In the genomic region with DNA sequence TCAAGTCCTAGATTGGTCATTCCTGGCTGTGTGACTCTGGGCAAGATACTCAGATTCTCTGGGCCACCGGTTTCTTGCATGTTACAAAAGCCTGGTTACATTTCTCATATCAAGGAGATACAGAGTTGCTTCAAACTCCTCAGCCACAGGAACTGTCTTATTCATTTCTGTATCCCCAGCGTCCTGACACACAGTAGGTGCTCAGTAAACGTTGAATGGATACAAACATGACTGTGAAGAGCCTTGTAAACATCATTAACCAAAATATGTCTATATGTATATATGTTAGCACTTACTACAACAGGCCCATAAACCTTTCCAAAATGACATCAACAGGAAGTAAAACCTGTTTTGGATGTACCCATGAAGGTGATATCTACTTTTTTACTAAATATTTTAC, we compare ENCODE assay signal across 1 cellular context.
TF ChIP-seq lines count a peak whose summit lies in the region.

No MANE protein-coding gene starts in this region.

TF ChIP-seq in endothelial cell of umbilical vein, 7 proteins besides CTCF, POLR2A, EP300 and RAD21:
- TF ChIP-seq MYC (IDR thresholded peaks at IDR 0.05; ENCODE audit: low read depth, low read length): no peak
- TF ChIP-seq EZH2 (IDR thresholded peaks at IDR 0.05; ENCODE audit: borderline replicate concordance, low read depth, low read length, severe bottlenecking): no peak
- TF ChIP-seq, protein P1, sequence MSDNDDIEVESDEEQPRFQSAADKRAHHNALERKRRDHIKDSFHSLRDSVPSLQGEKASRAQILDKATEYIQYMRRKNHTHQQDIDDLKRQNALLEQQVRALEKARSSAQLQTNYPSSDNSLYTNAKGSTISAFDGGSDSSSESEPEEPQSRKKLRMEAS (IDR thresholded peaks at IDR 0.05; ENCODE audit: insufficient read depth, insufficient read length): no peak
- no peak for TF ChIP-seq JUN (IDR thresholded peaks at IDR 0.05; ENCODE audit: borderline replicate concordance, insufficient read depth, insufficient read length, low read depth)
- no peak for TF ChIP-seq GATA2 (IDR thresholded peaks at IDR 0.05; ENCODE audit: insufficient read depth, insufficient read length, low read depth, low read length)
- TF ChIP-seq FOS (IDR thresholded peaks at IDR 0.05; ENCODE audit: borderline replicate concordance, insufficient read depth, low read length): no peak
- TF ChIP-seq POLR2AphosphoS5 (IDR thresholded peaks at IDR 0.05; ENCODE audit: insufficient read depth, low read depth, low read length): no peak
